Comparison of ENCODE assay signal across 30 cellular contexts in genomic region chr12:113649256-113649830, GRCh38.
"Had no signal": no experiment of that assay in that cellular context is flagged by ENCODE, and none has a peak within 500 bp of the region (broad histone marks: within the 10 kb centered on the region; RNA-seq: fewer than 3 reads in every experiment).

No MANE protein-coding gene starts in this region.

- H3K4me3 ChIP-seq: ascending aorta, cardiac muscle cell, esophagus squamous epithelium, pancreas, psoas muscle, sigmoid colon, thoracic aorta had no signal

- H3K4me3 Mint-ChIP-seq: activated naive CD4-positive, alpha-beta T cell treated with anti-CD3 and anti-CD28 coated beads, Interleukin-2, amount 10 ng/mL, durations not matched to agents 7 days and 5 days; activated naive CD8-positive, alpha-beta T cell treated with anti-CD3 and anti-CD28 coated beads, Interleukin-2, amount 10 ng/mL, durations not matched to agents 7 days and 5 days; brain; dendritic cell treated with granulocyte-macrophage colony-stimulating factor and Interleukin-4, amounts not matched to agents 40 ng/mL and 50 ng/mL, for 4 days; endodermal cell; nephron; stimulated activated effector memory CD8-positive, alpha-beta T cell treated with anti-CD3 and anti-CD28 coated beads, Interleukin-12 subunit alpha, Interleukin-12 subunit beta, amount 100 ng/mL, for 72 hours; stimulated activated naive CD8-positive, alpha-beta T cell treated with anti-CD3 and anti-CD28 coated beads, Interleukin-15, Interleukin-2, amounts not matched to agents 100 ng/mL and 50 ng/mL, for 24 hours; T-helper 17 cell had no signal

- H3K36me3 Mint-ChIP-seq: activated naive CD4-positive, alpha-beta T cell treated with anti-CD3 and anti-CD28 coated beads, Interleukin-2, amount 10 ng/mL, durations not matched to agents 7 days and 5 days; activated naive CD8-positive, alpha-beta T cell treated with anti-CD3 and anti-CD28 coated beads, Interleukin-2, amount 10 ng/mL, durations not matched to agents 7 days and 5 days; brain; stimulated activated effector memory CD8-positive, alpha-beta T cell treated with anti-CD3 and anti-CD28 coated beads, Interleukin-12 subunit alpha, Interleukin-12 subunit beta, amount 100 ng/mL, for 72 hours had no signal

- H3K27ac Mint-ChIP-seq: activated naive CD4-positive, alpha-beta T cell treated with anti-CD3 and anti-CD28 coated beads, Interleukin-2, amount 10 ng/mL, durations not matched to agents 7 days and 5 days; activated naive CD8-positive, alpha-beta T cell treated with anti-CD3 and anti-CD28 coated beads, Interleukin-2, amount 10 ng/mL, durations not matched to agents 7 days and 5 days; dendritic cell treated with granulocyte-macrophage colony-stimulating factor and Interleukin-4, amounts not matched to agents 40 ng/mL and 50 ng/mL, for 4 days; endodermal cell; nephron; stimulated activated effector memory CD8-positive, alpha-beta T cell treated with anti-CD3 and anti-CD28 coated beads, Interleukin-12 subunit alpha, Interleukin-12 subunit beta, amount 100 ng/mL, for 72 hours; stimulated activated naive CD8-positive, alpha-beta T cell treated with anti-CD3 and anti-CD28 coated beads, Interleukin-15, Interleukin-2, amounts not matched to agents 100 ng/mL and 50 ng/mL, for 24 hours; T-helper 17 cell had no signal

- H3K4me1 ChIP-seq: ascending aorta, esophagus squamous epithelium, pancreas, psoas muscle, sigmoid colon had no signal

- H3K27me3 ChIP-seq: ascending aorta, cardiac muscle cell had no signal

- H3K27ac ChIP-seq: ascending aorta, cardiac muscle cell, esophagus squamous epithelium, neutrophil, pancreas, psoas muscle, sigmoid colon, thoracic aorta, VCaP had no signal

- H3K9me3 Mint-ChIP-seq: dendritic cell treated with granulocyte-macrophage colony-stimulating factor and Interleukin-4, amounts not matched to agents 40 ng/mL and 50 ng/mL, for 4 days; stimulated activated naive CD8-positive, alpha-beta T cell treated with anti-CD3 and anti-CD28 coated beads, Interleukin-15, Interleukin-2, amounts not matched to agents 100 ng/mL and 50 ng/mL, for 24 hours had no signal

- H3K4me1 Mint-ChIP-seq: activated naive CD4-positive, alpha-beta T cell treated with anti-CD3 and anti-CD28 coated beads, Interleukin-2, amount 10 ng/mL, durations not matched to agents 7 days and 5 days; activated naive CD8-positive, alpha-beta T cell treated with anti-CD3 and anti-CD28 coated beads, Interleukin-2, amount 10 ng/mL, durations not matched to agents 7 days and 5 days; nephron; stimulated activated effector memory CD8-positive, alpha-beta T cell treated with anti-CD3 and anti-CD28 coated beads, Interleukin-12 subunit alpha, Interleukin-12 subunit beta, amount 100 ng/mL, for 72 hours; T-helper 17 cell had no signal

- H3K36me3 ChIP-seq: ascending aorta, cardiac muscle cell, esophagus squamous epithelium, neutrophil, pancreas, sigmoid colon, thoracic aorta had no signal

- ATAC-seq: left colon; pancreas; psoas muscle; stimulated activated effector memory CD8-positive, alpha-beta T cell treated with anti-CD3 and anti-CD28 coated beads, Interleukin-12 subunit alpha, Interleukin-12 subunit beta, amount 100 ng/mL, for 72 hours; T-helper 17 cell had no signal

- DNase-seq: activated CD4-positive, alpha-beta T cell treated with anti-CD3 and anti-CD28 coated beads for 4 hours; activated CD4-positive, alpha-beta T cell treated with anti-CD3 and anti-CD28 coated beads, Interleukin-2, amount 50 U/mL, for 48 hours; activated CD8-positive, alpha-beta memory T cell treated with anti-CD3 and anti-CD28 coated beads, Interleukin-2, amount 50 U/mL, for 4 hours; activated gamma-delta T cell; activated naive CD4-positive, alpha-beta T cell treated with anti-CD3 and anti-CD28 coated beads, Interleukin-2, amount 10 ng/mL, durations not matched to agents 7 days and 5 days; activated naive CD8-positive, alpha-beta T cell treated with anti-CD3 and anti-CD28 coated beads, Interleukin-2, amount 10 ng/mL, durations not matched to agents 7 days and 5 days; activated T-cell treated with anti-CD3 and anti-CD28 coated beads, Interleukin-2, amount 50 U/mL, for 1 hour; endodermal cell; esophagus squamous epithelium; foreskin melanocyte; kidney; left colon; mammary epithelial cell; pancreas; psoas muscle; sigmoid colon; small intestine; stimulated activated CD4-positive, alpha-beta T cell treated with anti-CD3 and anti-CD28 coated beads, Interleukin-4, amount 100 ng/mL, for 24 hours; T-helper 17 cell; T1000 had no signal

- H3K9me3 ChIP-seq: esophagus squamous epithelium, neutrophil, pancreas, psoas muscle, sigmoid colon, thoracic aorta had no signal
